Comparison of ENCODE assay signal across 9 cellular contexts in genomic region chr4:37827802-37828321, GRCh38. TPM values are rescaled to one million over a fixed set of nuclear protein-coding genes. Genes with fewer than 3 reads are reported as not detected.
DNase-seq lines count a peak whose midpoint lies in the region; ATAC-seq and TF ChIP-seq lines count a peak whose summit lies in the region.
"Had no signal": no experiment of that assay in that cellular context is flagged by ENCODE, and none has a peak within 500 bp of the region (broad histone marks: within the 10 kb centered on the region; RNA-seq: fewer than 3 reads in every experiment).

No MANE protein-coding gene starts in this region.

- no TSS peak for BruUV-seq in PC-9 (replicated peaks; lab: Mats Ljungman, UMichigan)

- H3K4me2 ChIP-seq in PC-9: peak overlapping the region; percentile 86
- H3K4me2 ChIP-seq in osteoblast (ENCODE audit: insufficient read depth, low read length): peak overlapping the region; percentile 99

- H3K4me3 Mint-ChIP-seq in endothelial cell (ENCODE audit: unreplicated experiment): peak overlapping the region; percentile 95

- H3K9me2 ChIP-seq in PC-9 (ENCODE audit: insufficient read depth): no peaks in the 10 kb centered on the region

- H3K9me3 ChIP-seq in PC-9 (ENCODE audit: insufficient read depth, low read depth) (no peaks in the 10 kb centered on the region), osteoblast (ENCODE audit: low read depth, low read length) (no peaks in the 10 kb centered on the region)

- H2AFZ ChIP-seq in PC-9 (peak overlapping the region; percentile 88), osteoblast (ENCODE audit: low read length) (no peak overlapping the region)

- H3K79me2 ChIP-seq in PC-9 (ENCODE audit: low read depth): peaks cover 18% of the 10 kb centered on the region
- peaks cover 32% of the 10 kb centered on the region for H3K79me2 ChIP-seq in osteoblast (ENCODE audit: insufficient read depth, low read length)

- ATAC-seq in HG03439 (IDR thresholded peaks at IDR 0.05; ENCODE audit: unreplicated experiment) (no peak), GM21367 (IDR thresholded peaks at IDR 0.05; ENCODE audit: unreplicated experiment) (no peak)

- POLR2A ChIA-PET in PC-9 (lab: Charles Lee; ENCODE audit: unreplicated experiment): interaction anchor here (0.5 to 0.7 kb wide), 3 partner anchors 44 to 1630 kb away, joined by 5 to 21 read pairs (median 7); no protein-coding TSS in a partner anchor

- peaks cover 5% of the 10 kb centered on the region for H3K27me3 Mint-ChIP-seq in endothelial cell (ENCODE audit: unreplicated experiment)

- H3K27ac ChIP-seq in PC-9 (peak overlapping the region; percentile 40), osteoblast (ENCODE audit: low read depth, low read length) (peak overlapping the region; percentile 82)

- H3K27ac Mint-ChIP-seq in endothelial cell (ENCODE audit: unreplicated experiment): no peak overlapping the region

- H3F3A ChIP-seq in PC-9 (ENCODE audit: insufficient read depth, low read depth): no peaks in the 10 kb centered on the region

- H3K9me3 Mint-ChIP-seq in endothelial cell (ENCODE audit: unreplicated experiment): no peaks in the 10 kb centered on the region

- H3K4me3 ChIP-seq in PC-9: peak overlapping the region; percentile 91
- H3K4me3 ChIP-seq in osteoblast (ENCODE audit: insufficient read depth, low read length): peak overlapping the region; percentile 92

- peaks cover 20% of the 10 kb centered on the region for H3K36me3 Mint-ChIP-seq in endothelial cell (ENCODE audit: low read depth, unreplicated experiment)

- no peak for TF ChIP-seq CTCF in PC-9 (conservative IDR thresholded peaks at IDR 0.05)
- no peak for TF ChIP-seq CTCF in endothelial cell (IDR thresholded peaks at IDR 0.05; ENCODE audit: unreplicated experiment)
- TF ChIP-seq CTCF in osteoblast (IDR thresholded peaks at IDR 0.05; ENCODE audit: extremely low read depth, low read depth, low read length): no peak
- TF ChIP-seq CTCF in GM20000 (IDR thresholded peaks at IDR 0.05; ENCODE audit: extremely low read depth, missing control alignments): no peak

- H3K4me1 ChIP-seq in PC-9 (replicated peaks; ENCODE audit: insufficient read depth): peaks cover 20% of the 10 kb centered on the region
- H3K4me1 ChIP-seq in osteoblast (ENCODE audit: insufficient read depth, low read length): peaks cover 16% of the 10 kb centered on the region

- H4K20me1 ChIP-seq in PC-9 (ENCODE audit: insufficient read depth) (no peaks in the 10 kb centered on the region), osteoblast (ENCODE audit: insufficient read depth, low read length) (no peaks in the 10 kb centered on the region)

- H3K4me1 Mint-ChIP-seq in endothelial cell (ENCODE audit: unreplicated experiment): peaks cover 22% of the 10 kb centered on the region

- intact Hi-C loops in PC-9 (cut with micrococcal nuclease; ENCODE audit: unreplicated experiment): loop anchor here (2.0 to 5.0 kb wide), 2 partner anchors 64 to 149 kb away; partner anchors contain the start of gene TBC1D1

- peak; percentile 11 for DNase-seq in ELR (ENCODE audit: low read depth)
- DNase-seq in PC-9: peak in 1 of 2 experiments; percentile 35
- no peak for DNase-seq in endothelial cell (ENCODE audit: low spot score)
- no peak for DNase-seq in osteoblast (ENCODE audit: insufficient read length, low spot score, missing footprints)
- no peak for DNase-seq in GM20000 (ENCODE audit: low spot score)
- no peak for DNase-seq in cerebellum (ENCODE audit: low spot score)
- DNase-seq: effector CD8-positive, alpha-beta T cell had no signal

- peaks cover 19% of the 10 kb centered on the region; the same call in 1 of the 2 replicates for H3K36me3 ChIP-seq in PC-9 (ENCODE audit: low read depth)
- peaks cover 26% of the 10 kb centered on the region for H3K36me3 ChIP-seq in osteoblast (ENCODE audit: insufficient read depth, low read length)

- H3K27me3 ChIP-seq in PC-9 (ENCODE audit: insufficient read depth, low read depth) (no peaks in the 10 kb centered on the region), osteoblast (ENCODE audit: insufficient read depth, low read length) (no peaks in the 10 kb centered on the region)

- CTCF ChIA-PET in PC-9 (lab: Charles Lee): no interaction called here

RNA-seq across cellular contexts. Expression of gene PGM2, which starts 1.4 kb away (rescaled TPM):
- total RNA-seq in PC-9 (2021) (27.3 and 32.5 TPM in 2 replicates), endothelial cell (ENCODE audit: unreplicated experiment) (16.6 TPM), osteoblast (17.1 and 20.3 TPM in 2 replicates), cerebellum (20.1 TPM)
